20 cellular contexts compared by ENCODE assay signal in the genomic region with DNA sequence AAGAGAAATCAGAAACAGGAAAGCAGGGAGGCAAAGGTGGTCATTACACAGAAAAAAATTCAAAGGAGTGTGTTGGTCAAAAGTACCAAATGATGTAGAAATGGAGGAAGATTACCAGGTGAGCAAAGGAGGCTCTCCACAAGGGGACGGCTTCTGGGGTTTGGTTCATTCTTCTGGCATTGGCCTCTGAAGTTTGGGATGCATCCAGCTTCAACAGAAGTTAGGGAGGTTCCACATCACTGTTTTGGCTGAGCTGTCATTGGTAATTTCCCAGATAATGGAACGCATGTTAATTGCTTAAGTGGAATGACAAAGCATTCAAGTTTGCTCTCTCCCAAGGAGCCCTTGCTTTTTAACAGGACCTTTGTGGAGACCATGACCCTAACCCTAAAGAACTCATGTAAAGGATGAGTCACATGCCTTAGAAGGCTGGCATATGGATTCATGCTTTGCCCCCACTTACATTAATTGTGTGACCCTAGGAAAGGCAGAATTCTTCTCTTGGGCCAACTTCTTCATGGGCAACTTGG.
A peak's percentile ranks its signal among the peaks of the same experiment; 100 is the strongest.
DNase-seq lines count a peak whose midpoint lies in the region; ATAC-seq, FAIRE-seq and TF ChIP-seq lines count a peak whose summit lies in the region.
"Had no signal": no experiment of that assay in that cellular context is flagged by ENCODE, and none has a peak within 500 bp of the region (broad histone marks: within the 10 kb centered on the region; RNA-seq: fewer than 3 reads in every experiment).

No MANE protein-coding gene starts in this region.

- no peak overlapping the region for H3K18ac ChIP-seq in H1 (ENCODE audit: extremely low read depth, low read length)

- no peak overlapping the region for H3K4ac ChIP-seq in H1 (replicated peaks; ENCODE audit: insufficient read length, low read depth, low read length)

- H3K79me2 ChIP-seq in H1 (ENCODE audit: control insufficient read depth in 1 of 2, insufficient read depth in 2 of 2, low read length in 2 of 2) = no peaks in the 10 kb centered on the region

- H3K23ac ChIP-seq in H1 (ENCODE audit: insufficient read length) = no peak overlapping the region

- no peak for TF ChIP-seq EP300 in H1 (IDR thresholded peaks at IDR 0.05; ENCODE audit: borderline replicate concordance in 1 of 2, low read depth in 2 of 2, low read length in 2 of 2)

- H3K27me3 ChIP-seq in HUES48 (ENCODE audit: control insufficient read depth, insufficient read depth, low read length) (no peaks in the 10 kb centered on the region), H1 (replicated peaks in 1 of 4; ENCODE audit: control insufficient read depth in 3 of 4, extremely low read depth in 1 of 4, insufficient read depth in 3 of 4, low read length in 3 of 4) (no peaks in the 10 kb centered on the region)
- H3K27me3 ChIP-seq: BE2C had no signal

- POLR2A ChIA-PET in H1 (lab: Charles Lee; ENCODE audit: partially characterized antibody) = no interaction called here

- H3K4me3 ChIP-seq in HUES48 (ENCODE audit: low read depth, low read length) (no peak overlapping the region), H1 (ENCODE audit: extremely low read depth in 1 of 4, insufficient read depth in 2 of 4, low read depth in 3 of 4, low read length in 4 of 4) (no peak overlapping the region)
- H3K4me3 ChIP-seq: A549, GM23248 had no signal

- peak overlapping the region; percentile 41; the same call in 1 of the 2 replicates for H2BK12ac ChIP-seq in H1 (ENCODE audit: low read depth, low read length)

- no peaks in the 10 kb centered on the region for H3K27me3 Mint-ChIP-seq in activated naive CD4-positive, alpha-beta T cell treated with anti-CD3 and anti-CD28 coated beads, Interleukin-2, amount 10 ng/mL, durations not matched to agents 7 days and 5 days

- TF ChIP-seq POLR2A in H1 (IDR thresholded peaks at IDR 0.05; ENCODE audit: control extremely low read depth in 1 of 2, low read depth in 2 of 2, low read length in 2 of 2) = no peak

- H3K4me1 ChIP-seq in HUES48 (ENCODE audit: control insufficient read depth, insufficient read depth, low read length) (peaks cover 22% of the 10 kb centered on the region; the same call in 1 of the 2 replicates), H1 (replicated peaks in 1 of 4; ENCODE audit: control insufficient read depth in 3 of 4, insufficient read depth in 4 of 4, low read length in 3 of 4) (peaks cover 0 to 5% (median 0%) of the 10 kb centered on the region in 4 experiments; a peak in 1 of 7 replicates)
- H3K4me1 ChIP-seq: A549, BE2C had no signal

- no peak overlapping the region for H4K91ac ChIP-seq in H1 (replicated peaks; ENCODE audit: insufficient read length, low read length)

- no peaks in the 10 kb centered on the region for H3K36me3 Mint-ChIP-seq in activated naive CD4-positive, alpha-beta T cell treated with anti-CD3 and anti-CD28 coated beads, Interleukin-2, amount 10 ng/mL, durations not matched to agents 7 days and 5 days
- H3K36me3 Mint-ChIP-seq: CD14-positive monocyte; CD8-positive, alpha-beta T cell had no signal

- FAIRE-seq in H1 (lab: Jason Lieb, UNC) = no peak
- FAIRE-seq: A549, D721Med, GM18507 had no signal

- H3K23me2 ChIP-seq in H1 (ENCODE audit: low read depth, low read length) = no peaks in the 10 kb centered on the region

- no peak overlapping the region for H3K56ac ChIP-seq in H1 (replicated peaks; ENCODE audit: insufficient read length, low read depth, low read length)

- H4K8ac ChIP-seq in H1 (ENCODE audit: extremely low read depth, insufficient read depth, low read length) = no peak overlapping the region

- H3K9ac ChIP-seq in HUES48 (ENCODE audit: low read depth, low read length) = no peak overlapping the region
- no peak overlapping the region for H3K9ac ChIP-seq in H1 (replicated peaks in 1 of 4; ENCODE audit: extremely low read depth in 1 of 4, low read depth in 3 of 4, low read length in 3 of 4)
- H3K9ac ChIP-seq: GM23248 had no signal

- peak overlapping the region; percentile 11 for H3K27ac ChIP-seq in HUES48 (ENCODE audit: low read depth, low read length)
- H3K27ac ChIP-seq in VCaP = peak overlapping the region; percentile 78
- H3K27ac ChIP-seq in H1 (ENCODE audit: low read depth, low read length) = no peak overlapping the region
- H3K27ac ChIP-seq: A549, GM23248 had no signal

- H3K36me3 ChIP-seq in HUES48 (ENCODE audit: control insufficient read depth, insufficient read depth, low read length) (no peaks in the 10 kb centered on the region), H1 (ENCODE audit: control insufficient read depth in 2 of 4, insufficient read depth in 4 of 4, low read length in 3 of 4) (no peaks in the 10 kb centered on the region)
- H3K36me3 ChIP-seq: BE2C had no signal

- CTCF ChIA-PET in H1 (lab: Charles Lee; ENCODE audit: partially characterized antibody) = interaction anchor here (0.8 kb wide), 1 partner anchor 241 kb away, joined by 3 read pairs; no protein-coding TSS in a partner anchor
- CTCF ChIA-PET in activated naive CD4-positive, alpha-beta T cell treated with anti-CD3 and anti-CD28 coated beads, Interleukin-2, amount 10 ng/mL, durations not matched to agents 7 days and 5 days (lab: Charles Lee) = no interaction called here

- TF ChIP-seq RAD21 in H1 (IDR thresholded peaks at IDR 0.05 in 1 of 2, conservative IDR thresholded peaks at IDR 0.05 in 1 of 2; ENCODE audit: low read depth in 2 of 2, low read length in 2 of 2) = no peak

- H3K14ac ChIP-seq in H1 (ENCODE audit: insufficient read length) = no peak overlapping the region

- H2BK15ac ChIP-seq in H1 (ENCODE audit: low read length) = no peak overlapping the region

- no peak overlapping the region for H3K4me2 ChIP-seq in H1 (ENCODE audit: insufficient read depth in 1 of 2, low read depth in 2 of 2, low read length in 2 of 2)
- H3K4me2 ChIP-seq: A549 had no signal

- H2AFZ ChIP-seq in H1 (ENCODE audit: low read length) = no peak overlapping the region
- H2AFZ ChIP-seq: GM23248 had no signal

- H3K27ac Mint-ChIP-seq in activated naive CD4-positive, alpha-beta T cell treated with anti-CD3 and anti-CD28 coated beads, Interleukin-2, amount 10 ng/mL, durations not matched to agents 7 days and 5 days = no peak overlapping the region
- H3K27ac Mint-ChIP-seq: CD14-positive monocyte; CD8-positive, alpha-beta T cell had no signal

- no peak overlapping the region for H2AK5ac ChIP-seq in H1 (ENCODE audit: low read depth, low read length)

- 92% methylated on average over 2 of the region's 2 CpGs; no CpG with 5 or more reads in 1 of the 2 experiments for WGBS in H1 (ENCODE audit: extremely low coverage in 1 of 2, insufficient coverage in 1 of 2, insufficient read length in 1 of 2, insufficient replicate concordance in 2 of 2, low coverage in 1 of 2, low lambda C conversion rate in 2 of 2, missing lambda C conversion rate in 1 of 2), 2 experiments

- H2BK20ac ChIP-seq in H1 (ENCODE audit: low read length) = no peak overlapping the region

- H4K20me1 ChIP-seq in H1 (replicated peaks in 1 of 2; ENCODE audit: control insufficient read depth in 1 of 2, insufficient read depth in 2 of 2, low read length in 2 of 2) = no peaks in the 10 kb centered on the region

- H3K9me3 Mint-ChIP-seq in activated naive CD4-positive, alpha-beta T cell treated with anti-CD3 and anti-CD28 coated beads, Interleukin-2, amount 10 ng/mL, durations not matched to agents 7 days and 5 days = no peaks in the 10 kb centered on the region
- H3K9me3 Mint-ChIP-seq: CD8-positive, alpha-beta T cell; H9 had no signal

- DNase-seq in H1 (ENCODE audit: low read depth in 1 of 2, low spot score in 2 of 2) = no peak
- no peak for DNase-seq in activated naive CD4-positive, alpha-beta T cell treated with anti-CD3 and anti-CD28 coated beads, Interleukin-2, amount 10 ng/mL, durations not matched to agents 7 days and 5 days
- DNase-seq in NCI-H510A (lab: John Stamatoyannopoulos, UW) = no peak
- DNase-seq: BE2C; CD8-positive, alpha-beta T cell; COR-L47; DMS153; DMS79 treated with DMSO at 0.1 percent for 48 hours; EL; GF-D8; H9 had no signal

- no peak overlapping the region for H4K5ac ChIP-seq in H1 (ENCODE audit: insufficient read length, low read depth, low read length)

- TF ChIP-seq CTCF in VCaP (conservative IDR thresholded peaks at IDR 0.05) = no peak
- no peak for TF ChIP-seq CTCF in H1 (IDR thresholded peaks at IDR 0.05; ENCODE audit: control extremely low read depth in 1 of 3, insufficient read depth in 1 of 3, low read depth in 1 of 3, low read length in 3 of 3)

- no peaks in the 10 kb centered on the region for H3K4me1 Mint-ChIP-seq in activated naive CD4-positive, alpha-beta T cell treated with anti-CD3 and anti-CD28 coated beads, Interleukin-2, amount 10 ng/mL, durations not matched to agents 7 days and 5 days
- H3K4me1 Mint-ChIP-seq: CD14-positive monocyte had no signal

- H3K9me3 ChIP-seq in HUES48 (ENCODE audit: control insufficient read depth, insufficient read depth, low read length) = no peaks in the 10 kb centered on the region
- no peaks in the 10 kb centered on the region for H3K9me3 ChIP-seq in H1 (ENCODE audit: insufficient read depth in 2 of 2, low read depth in 1 of 2, low read length in 1 of 2)
- H3K9me3 ChIP-seq: A549, BE2C had no signal

- H3K4me3 Mint-ChIP-seq in activated naive CD4-positive, alpha-beta T cell treated with anti-CD3 and anti-CD28 coated beads, Interleukin-2, amount 10 ng/mL, durations not matched to agents 7 days and 5 days = no peak overlapping the region
- H3K4me3 Mint-ChIP-seq: CD14-positive monocyte; CD8-positive, alpha-beta T cell; H9 had no signal

- no peak for ATAC-seq in GM18502 (IDR thresholded peaks at IDR 0.05; ENCODE audit: poor library complexity, unreplicated experiment)
- ATAC-seq in GM21723 (IDR thresholded peaks at IDR 0.05; ENCODE audit: unreplicated experiment) = no peak
- ATAC-seq: A549; CD8-positive, alpha-beta T cell had no signal

- H2BK5ac ChIP-seq in H1 (ENCODE audit: low read depth, low read length) = no peak overlapping the region

- no peaks in the 10 kb centered on the region for H3K79me1 ChIP-seq in H1 (ENCODE audit: low read depth, low read length)

- no peak overlapping the region for H2BK120ac ChIP-seq in H1 (replicated peaks; ENCODE audit: low read depth, low read length)

TF ChIP-seq in H1, 55 proteins besides CTCF, POLR2A, EP300 and RAD21:
- TF ChIP-seq MAFK (IDR thresholded peaks at IDR 0.05; ENCODE audit: low read depth, low read length) (no peak), TAF1 (IDR thresholded peaks at IDR 0.05; ENCODE audit: low read depth, low read length) (no peak), RBBP5 (IDR thresholded peaks at IDR 0.05; ENCODE audit: borderline replicate concordance, low read depth, low read length) (no peak), KDM4A (IDR thresholded peaks at IDR 0.05; ENCODE audit: low read depth, low read length, severe bottlenecking) (no peak), RXRA (IDR thresholded peaks at IDR 0.05; ENCODE audit: insufficient read depth, low read depth, low read length) (no peak), ASH2L (IDR thresholded peaks at IDR 0.05; ENCODE audit: low read length) (no peak), HDAC2 (IDR thresholded peaks at IDR 0.05; ENCODE audit: borderline replicate concordance in 1 of 2, low read depth in 2 of 2, low read length in 2 of 2) (no peak)
TF ChIP-seq in H1: peak in this region for 0.
